19 cellular contexts compared by ENCODE assay signal in the genomic region with DNA sequence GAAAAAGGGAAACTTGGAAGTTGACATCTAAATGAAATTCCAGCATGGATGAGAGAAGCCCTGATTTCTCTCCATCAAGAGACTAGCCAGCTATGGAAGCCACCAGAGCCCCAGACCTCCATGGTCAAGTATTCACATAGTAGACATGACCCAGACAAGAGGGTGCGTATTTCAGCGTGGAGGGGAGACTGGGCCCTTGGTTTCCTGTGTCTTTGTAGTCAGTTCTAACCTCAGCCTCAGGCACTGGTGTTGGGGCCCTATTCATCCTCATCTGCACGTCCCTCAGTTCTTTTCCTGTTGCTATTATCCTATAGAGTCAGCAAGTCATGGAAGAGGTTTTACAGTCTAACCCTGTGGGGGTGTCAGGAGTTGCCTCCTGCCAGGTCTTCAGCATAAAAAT. TPM values are rescaled to one million over a fixed set of nuclear protein-coding genes. Genes with fewer than 3 reads are reported as not detected.
A peak's percentile ranks its signal among the peaks of the same experiment; 100 is the strongest.
DNase-seq lines count a peak whose midpoint lies in the region; ATAC-seq and TF ChIP-seq lines count a peak whose summit lies in the region.
"Had no signal": no experiment of that assay in that cellular context is flagged by ENCODE, and none has a peak within 500 bp of the region (broad histone marks: within the 10 kb centered on the region; RNA-seq: fewer than 3 reads in every experiment).

No MANE protein-coding gene starts in this region.

- peak overlapping the region in 1 of 2 donors; percentile 3 for H3K4me3 Mint-ChIP-seq in stimulated activated naive CD8-positive, alpha-beta T cell treated with anti-CD3 and anti-CD28 coated beads, Interleukin-15, amount 100 ng/mL, for 72 hours
- no peak overlapping the region for H3K4me3 Mint-ChIP-seq in activated CD4-positive, alpha-beta memory T cell treated with anti-CD3 and anti-CD28 coated beads, Interleukin-2, amount 10 ng/mL, durations not matched to agents 7 days and 5 days
- peak overlapping the region; percentile 59 for H3K4me3 Mint-ChIP-seq in endothelial cell (ENCODE audit: unreplicated experiment)
- H3K4me3 Mint-ChIP-seq: activated T-helper 1 cell treated with anti-CD3 and anti-CD28 coated beads, Interleukin-12 subunit alpha, Interleukin-12 subunit beta, Interleukin-2, Interleukin-4 antibody, amounts not matched to agents 30 ng/mL and 10 ng/mL and 1 ng/mL, durations not matched to agents 14 hours and 24 hours and 36 hours had no signal

- POLR2A ChIA-PET in activated CD4-positive, alpha-beta memory T cell treated with anti-CD3 and anti-CD28 coated beads, Interleukin-2, amount 10 ng/mL, durations not matched to agents 7 days and 5 days (lab: Charles Lee): interaction anchor here (1.2 to 7.9 kb wide), 7 partner anchors 12 to 62 kb away, joined by 3 to 119 read pairs (median 27); partner anchors contain the start of genes ABCF1, GNL1 and PRR3

- DNase-seq in stimulated activated naive CD8-positive, alpha-beta T cell treated with anti-CD3 and anti-CD28 coated beads, Interleukin-15, amount 100 ng/mL, for 72 hours: no peak
- DNase-seq in stimulated activated naive CD8-positive, alpha-beta T cell treated with anti-CD3 and anti-CD28 coated beads, Interleukin-15, Interleukin-2, amounts not matched to agents 100 U/mL and 50 U/mL, for 24 hours: no peak
- DNase-seq in activated CD4-positive, alpha-beta memory T cell treated with anti-CD3 and anti-CD28 coated beads, Interleukin-2, amount 10 ng/mL, durations not matched to agents 7 days and 5 days: no peak
- DNase-seq in endothelial cell (ENCODE audit: low spot score): no peak
- DNase-seq in NCI-H526 (lab: John Stamatoyannopoulos, UW): no peak
- DNase-seq in NCI-H446 (lab: John Stamatoyannopoulos, UW): no peak
- DNase-seq: activated CD4-positive, alpha-beta T cell treated with anti-CD3 and anti-CD28 coated beads, Interleukin-2, amount 10 ng/mL, durations not matched to agents 24 days and 14 days; aorta; cerebellar nuclear complex; glutamatergic neuron; Karpas-422; NCI-H1092; NCI-H524; RPMI8226; SK-N-SH; stimulated activated CD4-positive, alpha-beta T cell treated with anti-CD3 and anti-CD28 coated beads, Interleukin-12 subunit alpha, Interleukin-12 subunit beta, amount 100 ng/mL, for 4 hours; stimulated activated CD8-positive, alpha-beta memory T cell treated with anti-CD3 and anti-CD28 coated beads, Interleukin-4, amount 100 ng/mL, for 48 hours had no signal

- ATAC-seq in stimulated activated naive CD8-positive, alpha-beta T cell treated with anti-CD3 and anti-CD28 coated beads, Interleukin-15, amount 100 ng/mL, for 72 hours: peak; percentile 46
- ATAC-seq in stimulated activated naive CD8-positive, alpha-beta T cell treated with anti-CD3 and anti-CD28 coated beads, Interleukin-15, Interleukin-2, amounts not matched to agents 100 U/mL and 50 U/mL, for 24 hours: no peak
- ATAC-seq in GM21723 (IDR thresholded peaks at IDR 0.05; ENCODE audit: unreplicated experiment): no peak

- no peaks in the 10 kb centered on the region for H3K9me3 Mint-ChIP-seq in stimulated activated naive CD8-positive, alpha-beta T cell treated with anti-CD3 and anti-CD28 coated beads, Interleukin-15, amount 100 ng/mL, for 72 hours
- no peaks in the 10 kb centered on the region for H3K9me3 Mint-ChIP-seq in activated CD4-positive, alpha-beta memory T cell treated with anti-CD3 and anti-CD28 coated beads, Interleukin-2, amount 10 ng/mL, durations not matched to agents 7 days and 5 days
- H3K9me3 Mint-ChIP-seq in endothelial cell (ENCODE audit: unreplicated experiment): no peaks in the 10 kb centered on the region
- H3K9me3 Mint-ChIP-seq: activated CD4-positive, alpha-beta T cell treated with anti-CD3 and anti-CD28 coated beads, Interleukin-2, amount 10 ng/mL, durations not matched to agents 24 days and 14 days; activated T-helper 1 cell treated with anti-CD3 and anti-CD28 coated beads, Interleukin-12 subunit alpha, Interleukin-12 subunit beta, Interleukin-2, Interleukin-4 antibody, amounts not matched to agents 30 ng/mL and 10 ng/mL and 1 ng/mL, durations not matched to agents 14 hours and 24 hours and 36 hours had no signal

- H3K27ac Mint-ChIP-seq in stimulated activated naive CD8-positive, alpha-beta T cell treated with anti-CD3 and anti-CD28 coated beads, Interleukin-15, amount 100 ng/mL, for 72 hours: no peak overlapping the region
- peak overlapping the region; percentile 11 for H3K27ac Mint-ChIP-seq in activated CD4-positive, alpha-beta memory T cell treated with anti-CD3 and anti-CD28 coated beads, Interleukin-2, amount 10 ng/mL, durations not matched to agents 7 days and 5 days
- peak overlapping the region; percentile 49 for H3K27ac Mint-ChIP-seq in endothelial cell (ENCODE audit: unreplicated experiment)
- H3K27ac Mint-ChIP-seq: activated CD4-positive, alpha-beta T cell treated with anti-CD3 and anti-CD28 coated beads, Interleukin-2, amount 10 ng/mL, durations not matched to agents 24 days and 14 days; activated T-helper 1 cell treated with anti-CD3 and anti-CD28 coated beads, Interleukin-12 subunit alpha, Interleukin-12 subunit beta, Interleukin-2, Interleukin-4 antibody, amounts not matched to agents 30 ng/mL and 10 ng/mL and 1 ng/mL, durations not matched to agents 14 hours and 24 hours and 36 hours had no signal

- no peaks in the 10 kb centered on the region for H3K27me3 Mint-ChIP-seq in stimulated activated naive CD8-positive, alpha-beta T cell treated with anti-CD3 and anti-CD28 coated beads, Interleukin-15, amount 100 ng/mL, for 72 hours
- H3K27me3 Mint-ChIP-seq in activated CD4-positive, alpha-beta memory T cell treated with anti-CD3 and anti-CD28 coated beads, Interleukin-2, amount 10 ng/mL, durations not matched to agents 7 days and 5 days: no peaks in the 10 kb centered on the region
- peaks cover 8% of the 10 kb centered on the region for H3K27me3 Mint-ChIP-seq in endothelial cell (ENCODE audit: unreplicated experiment)
- H3K27me3 Mint-ChIP-seq: activated CD4-positive, alpha-beta T cell treated with anti-CD3 and anti-CD28 coated beads, Interleukin-2, amount 10 ng/mL, durations not matched to agents 24 days and 14 days had no signal

- TF ChIP-seq CTCF in endothelial cell (IDR thresholded peaks at IDR 0.05; ENCODE audit: unreplicated experiment): no peak

- CTCF ChIA-PET in activated CD4-positive, alpha-beta memory T cell treated with anti-CD3 and anti-CD28 coated beads, Interleukin-2, amount 10 ng/mL, durations not matched to agents 7 days and 5 days (lab: Charles Lee): interaction anchor here (0.6 to 16.0 kb wide), 16 partner anchors 8 to 496 kb away, joined by 3 to 267 read pairs (median 18); partner anchors contain the start of genes GNL1 and PRR3

- H3K36me3 Mint-ChIP-seq in activated CD4-positive, alpha-beta memory T cell treated with anti-CD3 and anti-CD28 coated beads, Interleukin-2, amount 10 ng/mL, durations not matched to agents 7 days and 5 days (ENCODE audit: low read depth): peaks cover 23% of the 10 kb centered on the region
- H3K36me3 Mint-ChIP-seq in endothelial cell (ENCODE audit: low read depth, unreplicated experiment): peaks cover 17% of the 10 kb centered on the region

- H3K4me1 Mint-ChIP-seq in stimulated activated naive CD8-positive, alpha-beta T cell treated with anti-CD3 and anti-CD28 coated beads, Interleukin-15, amount 100 ng/mL, for 72 hours: peaks cover 32% of the 10 kb centered on the region
- H3K4me1 Mint-ChIP-seq in activated CD4-positive, alpha-beta memory T cell treated with anti-CD3 and anti-CD28 coated beads, Interleukin-2, amount 10 ng/mL, durations not matched to agents 7 days and 5 days: peaks cover 34% of the 10 kb centered on the region
- H3K4me1 Mint-ChIP-seq in endothelial cell (ENCODE audit: unreplicated experiment): peaks cover 30% of the 10 kb centered on the region

RNA-seq across cellular contexts. Expression of gene GNL1, which starts 12.5 kb away (rescaled TPM):
- total RNA-seq in activated CD4-positive, alpha-beta memory T cell treated with anti-CD3 and anti-CD28 coated beads, Interleukin-2, amount 10 ng/mL, durations not matched to agents 7 days and 5 days: 10 to 100 TPM; 62.1 to 70.8 TPM
- 109 TPM for total RNA-seq in endothelial cell (ENCODE audit: unreplicated experiment)

RNA-seq across cellular contexts. Expression of gene PRR3, which starts 13.3 kb away (rescaled TPM):
- 10 to 100 TPM; 15.3 TPM for total RNA-seq in activated CD4-positive, alpha-beta memory T cell treated with anti-CD3 and anti-CD28 coated beads, Interleukin-2, amount 10 ng/mL, durations not matched to agents 7 days and 5 days
- total RNA-seq in endothelial cell (ENCODE audit: unreplicated experiment): 12.6 TPM

RNA-seq across cellular contexts. Expression of gene ABCF1, which starts 27.4 kb away (rescaled TPM):
- 10 to 100 TPM; 64.3 to 65.2 TPM for total RNA-seq in activated CD4-positive, alpha-beta memory T cell treated with anti-CD3 and anti-CD28 coated beads, Interleukin-2, amount 10 ng/mL, durations not matched to agents 7 days and 5 days
- total RNA-seq in endothelial cell (ENCODE audit: unreplicated experiment): 57.2 TPM

RNA-seq across cellular contexts. Expression of gene HLA-E, which starts 54.5 kb away (rescaled TPM):
- total RNA-seq in activated CD4-positive, alpha-beta memory T cell treated with anti-CD3 and anti-CD28 coated beads, Interleukin-2, amount 10 ng/mL, durations not matched to agents 7 days and 5 days: 100 to 1,000 TPM; 757 to 767 TPM
- total RNA-seq in endothelial cell (ENCODE audit: unreplicated experiment): 274 TPM

Comparison
In these comparisons a context has a peak if more than half of its experiments do, and no peak if none do; other contexts are left out.
1. H3K27ac Mint-ChIP-seq: peak in activated CD4-positive, alpha-beta memory T cell treated with anti-CD3 and anti-CD28 coated beads, Interleukin-2, amount 10 ng/mL, durations not matched to agents 7 days and 5 days (single experiment) and endothelial cell (single experiment); none in stimulated activated naive CD8-positive, alpha-beta T cell treated with anti-CD3 and anti-CD28 coated beads, Interleukin-15, amount 100 ng/mL, for 72 hours (0 of 2).